In the genomic region with DNA sequence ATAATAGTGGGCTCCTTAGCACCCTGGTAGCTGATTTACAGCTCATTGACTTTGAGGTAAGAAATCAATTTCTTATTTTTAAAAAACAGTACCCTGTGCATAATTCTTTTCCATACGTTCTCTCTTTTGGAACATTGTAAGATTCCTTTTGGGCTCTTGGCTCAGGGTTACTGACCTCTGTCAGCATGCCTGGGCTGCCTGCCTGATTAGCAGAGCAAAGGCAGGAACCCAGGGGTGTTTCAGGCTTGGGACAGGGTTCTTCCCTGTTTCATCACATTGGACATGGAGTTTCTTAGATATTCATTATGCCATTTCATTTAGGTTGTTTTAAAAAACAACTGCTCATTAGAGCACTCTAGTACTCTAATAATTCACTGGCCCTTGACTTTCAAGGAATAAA, we compare ENCODE assay signal across 22 cellular contexts.
DNase-seq lines count a peak whose midpoint lies in the region; ATAC-seq and TF ChIP-seq lines count a peak whose summit lies in the region.
"Had no signal": no experiment of that assay in that cellular context is flagged by ENCODE, and none has a peak within 500 bp of the region (broad histone marks: within the 10 kb centered on the region; RNA-seq: fewer than 3 reads in every experiment).

No MANE protein-coding gene starts in this region.

- intact Hi-C loops in Right ventricle myocardium superior (cut with DNase I), result no loop called here
- intact Hi-C loops in activated T-helper 1 cell treated with anti-CD3 and anti-CD28 coated beads, Interleukin-12 subunit alpha, Interleukin-12 subunit beta, Interleukin-2, Interleukin-4 antibody, amounts not matched to agents 30 ng/mL and 10 ng/mL and 1 ng/mL, durations not matched to agents 14 hours and 24 hours and 36 hours (cut with micrococcal nuclease), result loop anchor here (5.0 to 10.0 kb wide), 5 partner anchors 349 to 969 kb away; a partner anchor contains a TSS
- intact Hi-C loops in vagina (cut with DNase I), result no loop called here

- H3K27me3 ChIP-seq in right atrium auricular region (no peaks in the 10 kb centered on the region), rectal smooth muscle tissue (ENCODE audit: control insufficient read depth, insufficient read depth, low read length) (no peaks in the 10 kb centered on the region), vagina (no peaks in the 10 kb centered on the region)

- H3K27ac ChIP-seq in right atrium auricular region, result peak overlapping the region in 1 of 2 donors; percentile 28
- peak overlapping the region; percentile 3 for H3K27ac ChIP-seq in rectal smooth muscle tissue (ENCODE audit: low read depth, low read length)
- no peak overlapping the region for H3K27ac ChIP-seq in vagina

- peaks cover 2% of the 10 kb centered on the region for H3K27me3 Mint-ChIP-seq in activated T-helper 1 cell treated with anti-CD3 and anti-CD28 coated beads, Interleukin-12 subunit alpha, Interleukin-12 subunit beta, Interleukin-2, Interleukin-4 antibody, amounts not matched to agents 30 ng/mL and 10 ng/mL and 1 ng/mL, durations not matched to agents 14 hours and 24 hours and 36 hours (ENCODE audit: insufficient read depth)

- peaks cover 74% of the 10 kb centered on the region for H3K36me3 Mint-ChIP-seq in activated T-helper 1 cell treated with anti-CD3 and anti-CD28 coated beads, Interleukin-12 subunit alpha, Interleukin-12 subunit beta, Interleukin-2, Interleukin-4 antibody, amounts not matched to agents 30 ng/mL and 10 ng/mL and 1 ng/mL, durations not matched to agents 14 hours and 24 hours and 36 hours (ENCODE audit: low read depth)

- H3K9me3 ChIP-seq in right atrium auricular region (peaks cover 0 to 17% of the 10 kb centered on the region in 2 donors), vagina (peaks cover 4% of the 10 kb centered on the region)

- peak overlapping the region; percentile 75 for H3K27ac Mint-ChIP-seq in activated T-helper 1 cell treated with anti-CD3 and anti-CD28 coated beads, Interleukin-12 subunit alpha, Interleukin-12 subunit beta, Interleukin-2, Interleukin-4 antibody, amounts not matched to agents 30 ng/mL and 10 ng/mL and 1 ng/mL, durations not matched to agents 14 hours and 24 hours and 36 hours

- H3K4me1 ChIP-seq in right atrium auricular region, result peaks cover 0 to 32% of the 10 kb centered on the region in 2 donors
- H3K4me1 ChIP-seq in rectal smooth muscle tissue (ENCODE audit: control insufficient read depth, insufficient read depth, low read length), result peaks cover 21% of the 10 kb centered on the region
- peaks cover 34% of the 10 kb centered on the region for H3K4me1 ChIP-seq in vagina

- TF ChIP-seq CTCF in right atrium auricular region (IDR thresholded peaks at IDR 0.05) (no peak), fibroblast of the aortic adventitia (IDR thresholded peaks at IDR 0.05; ENCODE audit: insufficient read depth, low read length) (no peak), vagina (IDR thresholded peaks at IDR 0.05) (no peak)

- no peak overlapping the region for H3K9ac ChIP-seq in rectal smooth muscle tissue (ENCODE audit: low read length)

- DNase-seq in Right ventricle myocardium superior (peak; percentile 51), right atrium auricular region (ENCODE audit: low spot score) (no peak), fibroblast of the aortic adventitia (ENCODE audit: low read depth) (peak; percentile 19), cerebellum (ENCODE audit: low spot score) (no peak), vagina (ENCODE audit: extremely low spot score in 2 of 2) (no peak), SHP77 treated with DMSO at 0.1 percent for 48 hours (lab: John Stamatoyannopoulos, UW) (no peak)
- DNase-seq in activated T-helper 1 cell treated with anti-CD3 and anti-CD28 coated beads, Interleukin-12 subunit alpha, Interleukin-12 subunit beta, Interleukin-2, Interleukin-4 antibody, amounts not matched to agents 30 ng/mL and 10 ng/mL and 1 ng/mL, durations not matched to agents 14 hours and 24 hours and 36 hours (ENCODE audit: low spot score), result no peak
- DNase-seq: activated CD8-positive, alpha-beta memory T cell treated with anti-CD3 and anti-CD28 coated beads for 24 hours; Calu3; effector CD8-positive, alpha-beta T cell; EL; head of caudate nucleus; KBM-7; MV-4-11; NCI-H1694; NCI-H2171 treated with DMSO at 0.1 percent for 48 hours; NCI-H526 treated with DMSO at 0.1 percent for 48 hours; nucleus accumbens had no signal

- no peak for TF ChIP-seq POLR2A in vagina (IDR thresholded peaks at IDR 0.05)

- peaks cover 79% of the 10 kb centered on the region for H3K4me1 Mint-ChIP-seq in activated T-helper 1 cell treated with anti-CD3 and anti-CD28 coated beads, Interleukin-12 subunit alpha, Interleukin-12 subunit beta, Interleukin-2, Interleukin-4 antibody, amounts not matched to agents 30 ng/mL and 10 ng/mL and 1 ng/mL, durations not matched to agents 14 hours and 24 hours and 36 hours (ENCODE audit: low read depth)

- H3K9me3 Mint-ChIP-seq in activated T-helper 1 cell treated with anti-CD3 and anti-CD28 coated beads, Interleukin-12 subunit alpha, Interleukin-12 subunit beta, Interleukin-2, Interleukin-4 antibody, amounts not matched to agents 30 ng/mL and 10 ng/mL and 1 ng/mL, durations not matched to agents 14 hours and 24 hours and 36 hours, result peaks cover 35% of the 10 kb centered on the region

- H3K4me3 ChIP-seq in right atrium auricular region (no peak overlapping the region), fibroblast of the aortic adventitia (ENCODE audit: low read depth, low read length) (no peak overlapping the region), rectal smooth muscle tissue (ENCODE audit: low read length) (no peak overlapping the region), vagina (no peak overlapping the region)
- H3K4me3 ChIP-seq: HAP-1 had no signal

- H3K4me3 Mint-ChIP-seq in activated T-helper 1 cell treated with anti-CD3 and anti-CD28 coated beads, Interleukin-12 subunit alpha, Interleukin-12 subunit beta, Interleukin-2, Interleukin-4 antibody, amounts not matched to agents 30 ng/mL and 10 ng/mL and 1 ng/mL, durations not matched to agents 14 hours and 24 hours and 36 hours, result no peak overlapping the region

- ATAC-seq in Right ventricle myocardium superior (ENCODE audit: poor library complexity), result peak; percentile 58
- ATAC-seq: esophagus mucosa, right cardiac atrium had no signal

- peaks cover 14% of the 10 kb centered on the region for H3K36me3 ChIP-seq in right atrium auricular region
- peaks cover 2% of the 10 kb centered on the region for H3K36me3 ChIP-seq in rectal smooth muscle tissue (ENCODE audit: control insufficient read depth, insufficient read depth, low read length)
- peaks cover 0 to 33% of the 10 kb centered on the region in 2 donors for H3K36me3 ChIP-seq in vagina

Comparison
In these comparisons a context has a peak if more than half of its experiments do, and no peak if none do; other contexts are left out.
1. DNase-seq: peak in Right ventricle myocardium superior (single experiment) and fibroblast of the aortic adventitia (single experiment); none in right atrium auricular region (single experiment), activated T-helper 1 cell treated with anti-CD3 and anti-CD28 coated beads, Interleukin-12 subunit alpha, Interleukin-12 subunit beta, Interleukin-2, Interleukin-4 antibody, amounts not matched to agents 30 ng/mL and 10 ng/mL and 1 ng/mL, durations not matched to agents 14 hours and 24 hours and 36 hours (single experiment), cerebellum (single experiment), vagina (0 of 2) and SHP77 treated with DMSO at 0.1 percent for 48 hours (single experiment).